Comparison of ENCODE assay signal across 1 cellular context in the genomic region with DNA sequence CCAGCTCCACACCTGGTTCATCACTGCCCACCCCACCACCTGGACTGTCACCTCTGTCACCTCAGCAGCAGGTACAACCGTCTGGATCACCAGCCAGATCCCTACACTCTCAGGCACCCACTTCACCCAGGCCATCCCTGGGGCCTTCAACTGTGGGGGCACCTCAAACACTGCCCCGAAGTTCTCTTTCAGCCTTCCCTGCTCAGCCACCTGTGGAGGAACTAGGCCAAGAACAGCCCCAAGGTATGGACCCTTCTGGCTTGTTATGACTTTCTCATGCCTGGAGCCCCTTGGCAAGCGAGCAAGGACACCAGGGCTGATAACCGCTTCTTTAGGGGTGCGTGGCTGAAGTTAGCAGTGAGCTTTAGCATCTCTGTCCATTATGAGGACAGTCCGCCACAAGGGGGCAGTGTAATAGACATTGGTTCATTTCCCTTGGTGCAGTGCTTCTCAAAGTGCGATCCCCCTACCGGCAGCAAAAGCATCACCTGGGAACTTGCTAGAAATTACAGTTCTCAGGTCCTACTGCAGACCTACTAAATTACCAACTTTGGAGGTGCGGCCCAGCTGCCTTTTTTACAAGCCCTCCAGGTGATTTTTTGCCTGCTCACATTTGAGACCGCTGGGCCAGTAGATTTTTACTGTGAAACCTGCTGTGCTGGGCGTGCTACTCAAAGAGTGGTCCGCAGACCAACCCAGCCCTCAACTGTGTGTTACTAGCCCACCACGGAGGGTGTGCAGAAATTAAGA.
A peak's percentile ranks its signal among the peaks of the same experiment; 100 is the strongest.
TF ChIP-seq lines count a peak whose summit lies in the region.

No MANE protein-coding gene starts in this region.

TF ChIP-seq in HEK293, 187 proteins besides CTCF, POLR2A, EP300 and RAD21 (continued from another document):
- TF ChIP-seq KLF16 (tag by site-specific recombination; IDR thresholded peaks at IDR 0.05) (no peak), ZNF211 (tag by site-specific recombination; IDR thresholded peaks at IDR 0.05; ENCODE audit: low read depth) (no peak), ZBTB8A (tag by site-specific recombination; IDR thresholded peaks at IDR 0.05) (0 out of 2 replicates have a peak, but pooled peaks have one; percentile 17), ZBTB7A (tag by site-specific recombination; IDR thresholded peaks at IDR 0.05; ENCODE audit: low read depth) (no peak), ZNF544 (tag by site-specific recombination; IDR thresholded peaks at IDR 0.05) (no peak), ZNF560 (tag by site-specific recombination; IDR thresholded peaks at IDR 0.05; ENCODE audit: borderline replicate concordance) (no peak), ZNF2 (tag by site-specific recombination; IDR thresholded peaks at IDR 0.05) (peak; percentile 87), WT1 (tag by site-specific recombination; IDR thresholded peaks at IDR 0.05) (no peak), ZNF654 (tag by site-specific recombination; IDR thresholded peaks at IDR 0.05; ENCODE audit: low read depth) (peak; percentile 51), ZFP37 (tag by site-specific recombination; IDR thresholded peaks at IDR 0.05) (peak; percentile 42; the same call in 1 of the 2 replicates), OVOL3 (tag by site-specific recombination; IDR thresholded peaks at IDR 0.05) (no peak), ZNF561 (tag by site-specific recombination; IDR thresholded peaks at IDR 0.05; ENCODE audit: borderline replicate concordance) (0 out of 2 replicates have a peak, but pooled peaks have one; percentile 61), ZNF76 (tag by site-specific recombination; IDR thresholded peaks at IDR 0.05; ENCODE audit: borderline replicate concordance, low read depth) (peak; percentile 69), MYNN (tag by site-specific recombination; IDR thresholded peaks at IDR 0.05; ENCODE audit: borderline replicate concordance) (no peak), ZEB2 (tag by site-specific recombination; IDR thresholded peaks at IDR 0.05) (0 out of 2 replicates have a peak, but pooled peaks have one; percentile 36), ZBTB20 (tag by site-specific recombination; IDR thresholded peaks at IDR 0.05) (no peak), ZSCAN16 (tag by site-specific recombination; IDR thresholded peaks at IDR 0.05) (no peak), ZNF416 (tag by site-specific recombination; IDR thresholded peaks at IDR 0.05) (no peak), ZSCAN30 (tag by site-specific recombination; IDR thresholded peaks at IDR 0.05) (0 out of 2 replicates have a peak, but pooled peaks have one; percentile 16), YY2 (tag by site-specific recombination; IDR thresholded peaks at IDR 0.05) (no peak), ZNF660 (tag by site-specific recombination; IDR thresholded peaks at IDR 0.05) (peak; percentile 88)
- TF ChIP-seq, protein P1, sequence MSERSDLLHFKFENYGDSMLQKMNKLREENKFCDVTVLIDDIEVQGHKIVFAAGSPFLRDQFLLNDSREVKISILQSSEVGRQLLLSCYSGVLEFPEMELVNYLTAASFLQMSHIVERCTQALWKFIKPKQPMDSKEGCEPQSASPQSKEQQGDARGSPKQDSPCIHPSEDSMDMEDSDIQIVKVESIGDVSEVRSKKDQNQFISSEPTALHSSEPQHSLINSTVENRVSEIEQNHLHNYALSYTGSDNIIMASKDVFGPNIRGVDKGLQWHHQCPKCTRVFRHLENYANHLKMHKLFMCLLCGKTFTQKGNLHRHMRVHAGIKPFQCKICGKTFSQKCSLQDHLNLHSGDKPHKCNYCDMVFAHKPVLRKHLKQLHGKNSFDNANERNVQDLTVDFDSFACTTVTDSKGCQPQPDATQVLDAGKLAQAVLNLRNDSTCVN (tag by site-specific recombination; optimal IDR thresholded peaks at IDR 0.05): no peak
- TF ChIP-seq, protein P2, sequence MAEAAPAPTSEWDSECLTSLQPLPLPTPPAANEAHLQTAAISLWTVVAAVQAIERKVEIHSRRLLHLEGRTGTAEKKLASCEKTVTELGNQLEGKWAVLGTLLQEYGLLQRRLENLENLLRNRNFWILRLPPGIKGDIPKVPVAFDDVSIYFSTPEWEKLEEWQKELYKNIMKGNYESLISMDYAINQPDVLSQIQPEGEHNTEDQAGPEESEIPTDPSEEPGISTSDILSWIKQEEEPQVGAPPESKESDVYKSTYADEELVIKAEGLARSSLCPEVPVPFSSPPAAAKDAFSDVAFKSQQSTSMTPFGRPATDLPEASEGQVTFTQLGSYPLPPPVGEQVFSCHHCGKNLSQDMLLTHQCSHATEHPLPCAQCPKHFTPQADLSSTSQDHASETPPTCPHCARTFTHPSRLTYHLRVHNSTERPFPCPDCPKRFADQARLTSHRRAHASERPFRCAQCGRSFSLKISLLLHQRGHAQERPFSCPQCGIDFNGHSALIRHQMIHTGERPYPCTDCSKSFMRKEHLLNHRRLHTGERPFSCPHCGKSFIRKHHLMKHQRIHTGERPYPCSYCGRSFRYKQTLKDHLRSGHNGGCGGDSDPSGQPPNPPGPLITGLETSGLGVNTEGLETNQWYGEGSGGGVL (tag by site-specific recombination; IDR thresholded peaks at IDR 0.05): no peak
- TF ChIP-seq, protein P3, sequence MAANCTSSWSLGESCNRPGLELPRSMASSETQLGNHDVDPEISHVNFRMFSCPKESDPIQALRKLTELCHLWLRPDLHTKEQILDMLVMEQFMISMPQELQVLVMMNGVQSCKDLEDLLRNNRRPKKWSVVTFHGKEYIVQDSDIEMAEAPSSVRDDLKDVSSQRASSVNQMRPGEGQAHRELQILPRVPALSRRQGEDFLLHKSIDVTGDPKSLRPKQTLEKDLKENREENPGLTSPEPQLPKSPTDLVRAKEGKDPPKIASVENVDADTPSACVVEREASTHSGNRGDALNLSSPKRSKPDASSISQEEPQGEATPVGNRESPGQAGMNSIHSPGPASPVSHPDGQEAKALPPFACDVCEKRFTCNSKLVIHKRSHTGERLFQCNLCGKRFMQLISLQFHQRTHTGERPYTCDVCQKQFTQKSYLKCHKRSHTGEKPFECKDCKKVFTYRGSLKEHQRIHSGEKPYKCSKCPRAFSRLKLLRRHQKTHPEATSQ (tag by site-specific recombination; IDR thresholded peaks at IDR 0.05): no peak
- TF ChIP-seq, protein P4, sequence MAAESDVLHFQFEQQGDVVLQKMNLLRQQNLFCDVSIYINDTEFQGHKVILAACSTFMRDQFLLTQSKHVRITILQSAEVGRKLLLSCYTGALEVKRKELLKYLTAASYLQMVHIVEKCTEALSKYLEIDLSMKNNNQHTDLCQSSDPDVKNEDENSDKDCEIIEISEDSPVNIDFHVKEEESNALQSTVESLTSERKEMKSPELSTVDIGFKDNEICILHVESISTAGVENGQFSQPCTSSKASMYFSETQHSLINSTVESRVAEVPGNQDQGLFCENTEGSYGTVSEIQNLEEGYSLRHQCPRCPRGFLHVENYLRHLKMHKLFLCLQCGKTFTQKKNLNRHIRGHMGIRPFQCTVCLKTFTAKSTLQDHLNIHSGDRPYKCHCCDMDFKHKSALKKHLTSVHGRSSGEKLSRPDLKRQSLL (tag by site-specific recombination; IDR thresholded peaks at IDR 0.05): no peak
- TF ChIP-seq, protein P5, sequence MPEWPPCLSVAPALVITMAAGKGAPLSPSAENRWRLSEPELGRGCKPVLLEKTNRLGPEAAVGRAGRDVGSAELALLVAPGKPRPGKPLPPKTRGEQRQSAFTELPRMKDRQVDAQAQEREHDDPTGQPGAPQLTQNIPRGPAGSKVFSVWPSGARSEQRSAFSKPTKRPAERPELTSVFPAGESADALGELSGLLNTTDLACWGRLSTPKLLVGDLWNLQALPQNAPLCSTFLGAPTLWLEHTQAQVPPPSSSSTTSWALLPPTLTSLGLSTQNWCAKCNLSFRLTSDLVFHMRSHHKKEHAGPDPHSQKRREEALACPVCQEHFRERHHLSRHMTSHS (tag by site-specific recombination; IDR thresholded peaks at IDR 0.05): no peak
- TF ChIP-seq, protein P6, sequence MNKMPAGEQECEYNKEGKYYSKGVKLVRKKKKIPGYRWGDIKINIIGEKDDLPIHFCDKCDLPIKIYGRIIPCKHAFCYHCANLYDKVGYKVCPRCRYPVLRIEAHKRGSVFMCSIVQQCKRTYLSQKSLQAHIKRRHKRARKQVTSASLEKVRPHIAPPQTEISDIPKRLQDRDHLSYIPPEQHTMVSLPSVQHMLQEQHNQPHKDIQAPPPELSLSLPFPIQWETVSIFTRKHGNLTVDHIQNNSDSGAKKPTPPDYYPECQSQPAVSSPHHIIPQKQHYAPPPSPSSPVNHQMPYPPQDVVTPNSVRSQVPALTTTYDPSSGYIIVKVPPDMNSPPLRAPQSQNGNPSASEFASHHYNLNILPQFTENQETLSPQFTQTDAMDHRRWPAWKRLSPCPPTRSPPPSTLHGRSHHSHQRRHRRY (tag by site-specific recombination; IDR thresholded peaks at IDR 0.05): no peak
- TF ChIP-seq, protein P7, sequence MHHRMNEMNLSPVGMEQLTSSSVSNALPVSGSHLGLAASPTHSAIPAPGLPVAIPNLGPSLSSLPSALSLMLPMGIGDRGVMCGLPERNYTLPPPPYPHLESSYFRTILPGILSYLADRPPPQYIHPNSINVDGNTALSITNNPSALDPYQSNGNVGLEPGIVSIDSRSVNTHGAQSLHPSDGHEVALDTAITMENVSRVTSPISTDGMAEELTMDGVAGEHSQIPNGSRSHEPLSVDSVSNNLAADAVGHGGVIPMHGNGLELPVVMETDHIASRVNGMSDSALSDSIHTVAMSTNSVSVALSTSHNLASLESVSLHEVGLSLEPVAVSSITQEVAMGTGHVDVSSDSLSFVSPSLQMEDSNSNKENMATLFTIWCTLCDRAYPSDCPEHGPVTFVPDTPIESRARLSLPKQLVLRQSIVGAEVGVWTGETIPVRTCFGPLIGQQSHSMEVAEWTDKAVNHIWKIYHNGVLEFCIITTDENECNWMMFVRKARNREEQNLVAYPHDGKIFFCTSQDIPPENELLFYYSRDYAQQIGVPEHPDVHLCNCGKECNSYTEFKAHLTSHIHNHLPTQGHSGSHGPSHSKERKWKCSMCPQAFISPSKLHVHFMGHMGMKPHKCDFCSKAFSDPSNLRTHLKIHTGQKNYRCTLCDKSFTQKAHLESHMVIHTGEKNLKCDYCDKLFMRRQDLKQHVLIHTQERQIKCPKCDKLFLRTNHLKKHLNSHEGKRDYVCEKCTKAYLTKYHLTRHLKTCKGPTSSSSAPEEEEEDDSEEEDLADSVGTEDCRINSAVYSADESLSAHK (tag by site-specific recombination; IDR thresholded peaks at IDR 0.05): no peak
- TF ChIP-seq, protein P8, sequence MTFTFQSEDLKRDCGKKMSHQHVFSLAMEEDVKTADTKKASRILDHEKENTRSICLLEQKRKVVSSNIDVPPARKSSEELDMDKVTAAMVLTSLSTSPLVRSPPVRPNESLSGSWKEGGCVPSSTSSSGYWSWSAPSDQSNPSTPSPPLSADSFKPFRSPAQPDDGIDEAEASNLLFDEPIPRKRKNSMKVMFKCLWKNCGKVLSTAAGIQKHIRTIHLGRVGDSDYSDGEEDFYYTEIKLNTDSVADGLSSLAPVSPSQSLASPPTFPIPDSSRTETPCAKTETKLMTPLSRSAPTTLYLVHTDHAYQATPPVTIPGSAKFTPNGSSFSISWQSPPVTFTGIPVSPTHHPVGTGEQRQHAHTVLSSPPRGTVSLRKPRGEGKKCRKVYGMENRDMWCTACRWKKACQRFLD (tag by site-specific recombination; IDR thresholded peaks at IDR 0.05): no peak
